ENCODE assay signal across 8 cellular contexts in genomic region chr14:54782803-54783659, GRCh38.
DNase-seq lines count a peak whose midpoint lies in the region; ATAC-seq and TF ChIP-seq lines count a peak whose summit lies in the region.

No MANE protein-coding gene starts in this region.

- H3K9ac ChIP-seq in mesendoderm (ENCODE audit: low read length): no peak overlapping the region

- H3K4me1 ChIP-seq in mesendoderm (ENCODE audit: control insufficient read depth, low read depth, low read length): no peaks in the 10 kb centered on the region

- peaks cover 3% of the 10 kb centered on the region for H3K36me3 ChIP-seq in mesendoderm (ENCODE audit: control insufficient read depth, insufficient read depth, low read length)

- no peak overlapping the region for H3K56ac ChIP-seq in mesendoderm (ENCODE audit: low read length)

- DNase-seq in activated CD8-positive, alpha-beta T cell treated with anti-CD3 and anti-CD28 coated beads for 36 hours: peak; percentile 47
- DNase-seq in mesendoderm: peak; percentile 62
- no peak for DNase-seq in stimulated activated CD8-positive, alpha-beta memory T cell treated with anti-CD3 and anti-CD28 coated beads, Interleukin-4, amount 100 ng/mL, for 48 hours
- no peak for DNase-seq in T-helper 9 cell
- no peak for DNase-seq in mucosa of gallbladder (ENCODE audit: low spot score)

- H2BK15ac ChIP-seq in mesendoderm (replicated peaks; ENCODE audit: low read depth): no peak overlapping the region

- no peak overlapping the region for H3K18ac ChIP-seq in mesendoderm (ENCODE audit: low read length)

- H3K27ac Mint-ChIP-seq in activated CD8-positive, alpha-beta T cell treated with anti-CD3 and anti-CD28 coated beads for 36 hours: no peak overlapping the region

- no peak overlapping the region for H2AK5ac ChIP-seq in mesendoderm (ENCODE audit: low read length)

- WGBS in mesendoderm (ENCODE audit: extremely low coverage, insufficient coverage, low lambda C conversion rate): no CpG with 5 or more reads among the region's 14 CpGs

- POLR2A ChIA-PET in activated CD8-positive, alpha-beta T cell treated with anti-CD3 and anti-CD28 coated beads for 36 hours (lab: Charles Lee): no interaction called here

- no peaks in the 10 kb centered on the region for H3K9me3 Mint-ChIP-seq in activated CD8-positive, alpha-beta T cell treated with anti-CD3 and anti-CD28 coated beads for 36 hours

- H2BK5ac ChIP-seq in mesendoderm (ENCODE audit: low read length): no peak overlapping the region

- peak; percentile 84 for TF ChIP-seq CTCF in GM12873 (IDR thresholded peaks at IDR 0.05; ENCODE audit: insufficient read depth, low read depth, low read length, missing control alignments)
- no peak for TF ChIP-seq CTCF in activated CD8-positive, alpha-beta T cell treated with anti-CD3 and anti-CD28 coated beads for 36 hours (IDR thresholded peaks at IDR 0.05)

- H3K79me2 ChIP-seq in mesendoderm (ENCODE audit: control insufficient read depth, insufficient read depth, low read length): no peaks in the 10 kb centered on the region

- H3K4me3 ChIP-seq in mesendoderm (ENCODE audit: low read length): no peak overlapping the region

- no peak overlapping the region for H4K8ac ChIP-seq in mesendoderm (ENCODE audit: low read depth, low read length)

- H3K4me2 ChIP-seq in mesendoderm (ENCODE audit: low read length): no peak overlapping the region

- peaks cover 8% of the 10 kb centered on the region for H3K4me1 Mint-ChIP-seq in activated CD8-positive, alpha-beta T cell treated with anti-CD3 and anti-CD28 coated beads for 36 hours (ENCODE audit: low read depth)

- H3K4me3 Mint-ChIP-seq in activated CD8-positive, alpha-beta T cell treated with anti-CD3 and anti-CD28 coated beads for 36 hours: no peak overlapping the region

- no peaks in the 10 kb centered on the region for H3K27me3 Mint-ChIP-seq in activated CD8-positive, alpha-beta T cell treated with anti-CD3 and anti-CD28 coated beads for 36 hours

- H3K23ac ChIP-seq in mesendoderm (ENCODE audit: low read length): no peak overlapping the region

- peak; percentile 91 for ATAC-seq in GM19467 (IDR thresholded peaks at IDR 0.05; ENCODE audit: unreplicated experiment)
- ATAC-seq in HG03469 (IDR thresholded peaks at IDR 0.05; ENCODE audit: unreplicated experiment): peak; percentile 82
- peak; percentile 53 for ATAC-seq in activated CD8-positive, alpha-beta T cell treated with anti-CD3 and anti-CD28 coated beads for 36 hours

- CTCF ChIA-PET in activated CD8-positive, alpha-beta T cell treated with anti-CD3 and anti-CD28 coated beads for 36 hours (lab: Charles Lee): interaction anchor here (0.7 to 5.4 kb wide), 6 partner anchors 9 to 217 kb away, joined by 3 to 37 read pairs (median 8); no protein-coding TSS in a partner anchor

- no peak overlapping the region for H3K4ac ChIP-seq in mesendoderm (ENCODE audit: low read depth, low read length)

- H3K79me1 ChIP-seq in mesendoderm (ENCODE audit: low read length): no peaks in the 10 kb centered on the region

- no peak overlapping the region for H3K27ac ChIP-seq in mesendoderm (ENCODE audit: low read depth, low read length)

- H4K5ac ChIP-seq in mesendoderm (ENCODE audit: low read length): no peak overlapping the region

- H2BK120ac ChIP-seq in mesendoderm (ENCODE audit: low read depth, low read length): no peak overlapping the region

- intact Hi-C loops in activated CD8-positive, alpha-beta T cell treated with anti-CD3 and anti-CD28 coated beads for 36 hours (cut with micrococcal nuclease): no loop called here

- peaks cover 4% of the 10 kb centered on the region for H3K36me3 Mint-ChIP-seq in activated CD8-positive, alpha-beta T cell treated with anti-CD3 and anti-CD28 coated beads for 36 hours (ENCODE audit: low read depth)

- no peaks in the 10 kb centered on the region for H3K27me3 ChIP-seq in mesendoderm (ENCODE audit: insufficient read depth, low read length, poor library complexity)

Comparison
In these comparisons a context has a peak if more than half of its experiments do, and no peak if none do; other contexts are left out.
1. DNase-seq: peak in activated CD8-positive, alpha-beta T cell treated with anti-CD3 and anti-CD28 coated beads for 36 hours (single experiment) and mesendoderm (single experiment); none in stimulated activated CD8-positive, alpha-beta memory T cell treated with anti-CD3 and anti-CD28 coated beads, Interleukin-4, amount 100 ng/mL, for 48 hours (single experiment), T-helper 9 cell (single experiment) and mucosa of gallbladder (single experiment).
2. Peak in every context shown above with its lines, with median percentiles within 50 percentile points of each other: ATAC-seq.